Comparison of ENCODE assay signal across 1 cellular context in genomic region chr13:95192998-95193397, GRCh38.
TF ChIP-seq lines count a peak whose summit lies in the region.

No MANE protein-coding gene starts in this region.

TF ChIP-seq in liver, 16 proteins besides CTCF, POLR2A, EP300 and RAD21 (continued from another document):
- TF ChIP-seq NR2F2 (IDR thresholded peaks at IDR 0.05) (no peak), HNF4G (IDR thresholded peaks at IDR 0.05) (no peak), TAF1 (conservative IDR thresholded peaks at IDR 0.05) (no peak)
